ENCODE assay signal across 1 cellular context in the genomic region with DNA sequence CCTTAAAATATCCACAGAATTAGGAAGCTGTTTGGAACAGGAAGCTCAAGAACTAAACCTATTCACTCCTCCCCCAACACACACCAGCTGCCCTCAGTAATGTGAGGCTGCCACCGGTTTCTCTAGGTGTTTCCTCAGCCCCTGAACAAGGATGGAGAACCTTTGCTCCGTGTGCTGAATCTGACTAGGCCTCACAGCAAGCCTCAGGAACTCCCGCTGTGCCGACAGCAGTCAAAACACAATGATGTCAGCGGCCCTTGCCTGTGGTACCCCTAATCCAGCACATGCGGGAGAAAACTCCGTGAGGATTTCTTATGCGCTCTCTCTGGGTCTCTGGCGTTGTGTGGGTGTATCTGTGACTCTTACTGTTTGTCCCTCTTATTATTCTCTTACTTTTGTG.
TF ChIP-seq lines count a peak whose summit lies in the region.

No MANE protein-coding gene starts in this region.

TF ChIP-seq in HEK293, 187 proteins besides CTCF, POLR2A, EP300 and RAD21 (continued from another document):
- TF ChIP-seq, protein P1, sequence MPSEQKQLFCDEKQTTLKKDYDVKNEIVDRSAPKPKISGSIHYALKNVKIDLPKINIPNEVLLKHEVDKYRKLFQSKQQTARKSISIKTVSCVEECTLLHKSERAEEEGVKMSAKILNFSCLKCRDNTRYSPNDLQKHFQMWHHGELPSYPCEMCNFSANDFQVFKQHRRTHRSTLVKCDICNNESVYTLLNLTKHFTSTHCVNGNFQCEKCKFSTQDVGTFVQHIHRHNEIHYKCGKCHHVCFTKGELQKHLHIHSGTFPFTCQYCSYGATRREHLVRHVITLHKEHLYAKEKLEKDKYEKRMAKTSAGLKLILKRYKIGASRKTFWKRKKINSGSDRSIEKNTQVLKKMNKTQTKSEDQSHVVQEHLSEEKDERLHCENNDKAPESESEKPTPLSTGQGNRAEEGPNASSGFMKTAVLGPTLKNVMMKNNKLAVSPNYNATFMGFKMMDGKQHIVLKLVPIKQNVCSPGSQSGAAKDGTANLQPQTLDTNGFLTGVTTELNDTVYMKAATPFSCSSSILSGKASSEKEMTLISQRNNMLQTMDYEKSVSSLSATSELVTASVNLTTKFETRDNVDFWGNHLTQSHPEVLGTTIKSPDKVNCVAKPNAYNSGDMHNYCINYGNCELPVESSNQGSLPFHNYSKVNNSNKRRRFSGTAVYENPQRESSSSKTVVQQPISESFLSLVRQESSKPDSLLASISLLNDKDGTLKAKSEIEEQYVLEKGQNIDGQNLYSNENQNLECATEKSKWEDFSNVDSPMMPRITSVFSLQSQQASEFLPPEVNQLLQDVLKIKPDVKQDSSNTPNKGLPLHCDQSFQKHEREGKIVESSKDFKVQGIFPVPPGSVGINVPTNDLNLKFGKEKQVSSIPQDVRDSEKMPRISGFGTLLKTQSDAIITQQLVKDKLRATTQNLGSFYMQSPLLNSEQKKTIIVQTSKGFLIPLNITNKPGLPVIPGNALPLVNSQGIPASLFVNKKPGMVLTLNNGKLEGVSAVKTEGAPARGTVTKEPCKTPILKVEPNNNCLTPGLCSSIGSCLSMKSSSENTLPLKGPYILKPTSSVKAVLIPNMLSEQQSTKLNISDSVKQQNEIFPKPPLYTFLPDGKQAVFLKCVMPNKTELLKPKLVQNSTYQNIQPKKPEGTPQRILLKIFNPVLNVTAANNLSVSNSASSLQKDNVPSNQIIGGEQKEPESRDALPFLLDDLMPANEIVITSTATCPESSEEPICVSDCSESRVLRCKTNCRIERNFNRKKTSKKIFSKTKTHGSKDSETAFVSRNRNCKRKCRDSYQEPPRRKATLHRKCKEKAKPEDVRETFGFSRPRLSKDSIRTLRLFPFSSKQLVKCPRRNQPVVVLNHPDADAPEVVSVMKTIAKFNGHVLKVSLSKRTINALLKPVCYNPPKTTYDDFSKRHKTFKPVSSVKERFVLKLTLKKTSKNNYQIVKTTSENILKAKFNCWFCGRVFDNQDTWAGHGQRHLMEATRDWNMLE (tag by site-specific recombination; conservative IDR thresholded peaks at IDR 0.05; ENCODE audit: low read depth): peak; percentile 58
